Comparison of ENCODE assay signal across 1 cellular context in genomic region chr9:135136481-135136880, GRCh38.
TF ChIP-seq lines count a peak whose summit lies in the region.

No MANE protein-coding gene starts in this region.

TF ChIP-seq in SK-N-SH, 30 proteins besides CTCF, POLR2A, EP300 and RAD21 (continued from another document):
- TF ChIP-seq ZBTB33 (IDR thresholded peaks at IDR 0.05; ENCODE audit: borderline replicate concordance, low read depth): no peak
- TF ChIP-seq REST (IDR thresholded peaks at IDR 0.05; ENCODE audit: low read depth, low read length): no peak
- no peak for TF ChIP-seq TEAD4 (IDR thresholded peaks at IDR 0.05; ENCODE audit: borderline replicate concordance, insufficient read depth)
- no peak for TF ChIP-seq IRF3 (IDR thresholded peaks at IDR 0.05; ENCODE audit: low read depth, low read length)
- TF ChIP-seq RFX5 (IDR thresholded peaks at IDR 0.05; ENCODE audit: low read length): no peak
- TF ChIP-seq MAX (IDR thresholded peaks at IDR 0.05; ENCODE audit: low read depth): no peak
- no peak for TF ChIP-seq TCF12 (IDR thresholded peaks at IDR 0.05)
- TF ChIP-seq, protein P1, sequence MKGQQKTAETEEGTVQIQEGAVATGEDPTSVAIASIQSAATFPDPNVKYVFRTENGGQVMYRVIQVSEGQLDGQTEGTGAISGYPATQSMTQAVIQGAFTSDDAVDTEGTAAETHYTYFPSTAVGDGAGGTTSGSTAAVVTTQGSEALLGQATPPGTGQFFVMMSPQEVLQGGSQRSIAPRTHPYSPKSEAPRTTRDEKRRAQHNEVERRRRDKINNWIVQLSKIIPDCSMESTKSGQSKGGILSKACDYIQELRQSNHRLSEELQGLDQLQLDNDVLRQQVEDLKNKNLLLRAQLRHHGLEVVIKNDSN (IDR thresholded peaks at IDR 0.05; ENCODE audit: borderline replicate concordance, low read depth): no peak
- TF ChIP-seq NFIC (IDR thresholded peaks at IDR 0.05; ENCODE audit: borderline replicate concordance): no peak
- no peak for TF ChIP-seq USF2 (IDR thresholded peaks at IDR 0.05; ENCODE audit: borderline replicate concordance, low read depth, low read length)
- TF ChIP-seq POLR2AphosphoS5 (IDR thresholded peaks at IDR 0.05; ENCODE audit: low read depth, low read length): no peak
- TF ChIP-seq CHD2 (IDR thresholded peaks at IDR 0.05; ENCODE audit: low read length, partially characterized antibody): no peak
- no peak for TF ChIP-seq GABPA (IDR thresholded peaks at IDR 0.05; ENCODE audit: low read depth)
- no peak for TF ChIP-seq RXRA (IDR thresholded peaks at IDR 0.05; ENCODE audit: borderline replicate concordance, low read depth)
TF ChIP-seq in SK-N-SH: peak in this region for 0.
